Comparison of ENCODE assay signal across 1 cellular context in genomic region chr6:14070457-14070856, GRCh38.
TF ChIP-seq lines count a peak whose summit lies in the region.

No MANE protein-coding gene starts in this region.

TF ChIP-seq in GM23338, 12 proteins besides CTCF, POLR2A, EP300 and RAD21 (continued from another document):
- TF ChIP-seq REST (IDR thresholded peaks at IDR 0.05; ENCODE audit: unreplicated experiment) (no peak), ZNF114 (CRISPR knock-in tag; IDR thresholded peaks at IDR 0.05) (no peak), ZNF462 (CRISPR knock-in tag; IDR thresholded peaks at IDR 0.05) (no peak), POLR2AphosphoS5 (IDR thresholded peaks at IDR 0.05; ENCODE audit: low read depth) (no peak), NANOG (IDR thresholded peaks at IDR 0.05; ENCODE audit: borderline replicate concordance) (no peak), JUNB (IDR thresholded peaks at IDR 0.05; ENCODE audit: unreplicated experiment) (no peak)
TF ChIP-seq in GM23338: peak in this region for 0.
